Comparison of ENCODE assay signal across 8 cellular contexts in genomic region chr10:44801383-44802327, GRCh38.
DNase-seq lines count a peak whose midpoint lies in the region; ATAC-seq and TF ChIP-seq lines count a peak whose summit lies in the region.

No MANE protein-coding gene starts in this region.

- H3K36me3 Mint-ChIP-seq in nephron progenitor cell (ENCODE audit: low read depth): no peaks in the 10 kb centered on the region

- no peaks in the 10 kb centered on the region for H3K9me3 Mint-ChIP-seq in nephron progenitor cell

- H4K20me1 ChIP-seq in hepatocyte (ENCODE audit: insufficient read depth, poor library complexity, severe bottlenecking): no peaks in the 10 kb centered on the region

- no peak overlapping the region for H3K27ac Mint-ChIP-seq in nephron progenitor cell

- H3K4me3 Mint-ChIP-seq in nephron progenitor cell: no peak overlapping the region

- H2AFZ ChIP-seq in hepatocyte: no peak overlapping the region

- H3K4me1 ChIP-seq in adrenal gland (replicated peaks in 1 of 2): peaks cover 0 to 14% of the 10 kb centered on the region in 2 donors
- no peaks in the 10 kb centered on the region for H3K4me1 ChIP-seq in hepatocyte (ENCODE audit: insufficient read depth)
- H3K4me1 ChIP-seq in vagina: peaks cover 3% of the 10 kb centered on the region

- H3K27me3 Mint-ChIP-seq in nephron progenitor cell (ENCODE audit: low read depth, poor library complexity): peaks cover 13% of the 10 kb centered on the region

- no peak for ATAC-seq in GM18861 (IDR thresholded peaks at IDR 0.05; ENCODE audit: unreplicated experiment)

- H3K27me3 ChIP-seq in adrenal gland: no peaks in the 10 kb centered on the region
- no peaks in the 10 kb centered on the region for H3K27me3 ChIP-seq in hepatocyte
- H3K27me3 ChIP-seq in vagina: no peaks in the 10 kb centered on the region

- no peak overlapping the region for H3K4me2 ChIP-seq in hepatocyte

- WGBS in adrenal gland, 4 donors: 54 to 66% (median 58%) methylated on average over 5 to 6 of the region's 6 CpGs
- 68% methylated on average over 6 of the region's 6 CpGs for WGBS in hepatocyte (ENCODE audit: low lambda C conversion rate, missing lambda C conversion rate)

- no peaks in the 10 kb centered on the region for H3K9me2 ChIP-seq in hepatocyte (replicated peaks; ENCODE audit: insufficient read depth)

- H3K36me3 ChIP-seq in adrenal gland (replicated peaks in 1 of 2) (no peaks in the 10 kb centered on the region), hepatocyte (replicated peaks; ENCODE audit: insufficient read depth, low read depth) (no peaks in the 10 kb centered on the region), vagina (no peaks in the 10 kb centered on the region)

- TF ChIP-seq POLR2A in adrenal gland (IDR thresholded peaks at IDR 0.05) (no peak), vagina (IDR thresholded peaks at IDR 0.05) (no peak)

- no peaks in the 10 kb centered on the region for H3K9me3 ChIP-seq in adrenal gland (replicated peaks in 1 of 3)
- H3K9me3 ChIP-seq in hepatocyte (ENCODE audit: low read depth): no peaks in the 10 kb centered on the region
- H3K9me3 ChIP-seq in vagina: no peaks in the 10 kb centered on the region

- H3K4me3 ChIP-seq in adrenal gland (no peak overlapping the region), hepatocyte (no peak overlapping the region), vagina (no peak overlapping the region)

- peaks cover 28% of the 10 kb centered on the region for H3K4me1 Mint-ChIP-seq in nephron progenitor cell

- no peaks in the 10 kb centered on the region for H3K79me2 ChIP-seq in hepatocyte

- TF ChIP-seq CTCF in adrenal gland (IDR thresholded peaks at IDR 0.05): no peak
- no peak for TF ChIP-seq CTCF in hepatocyte (IDR thresholded peaks at IDR 0.05; ENCODE audit: poor library complexity)
- TF ChIP-seq CTCF in vagina (IDR thresholded peaks at IDR 0.05): no peak
- no peak for TF ChIP-seq CTCF in nephron progenitor cell (IDR thresholded peaks at IDR 0.05)

- intact Hi-C loops in adrenal gland (cut with DNase I) (no loop called here), vagina (cut with DNase I) (no loop called here)

- DNase-seq in NCI-H1417 (lab: John Stamatoyannopoulos, UW) (peak; percentile 10 to 46 (median 36)), NCI-H1417 treated with DMSO at 0.1 percent for 48 hours (lab: John Stamatoyannopoulos, UW) (no peak), adrenal gland (peak; percentile 90 to 98 (median 97)), hepatocyte (ENCODE audit: low spot score) (peak; percentile 48), ureter (ENCODE audit: low spot score) (peak; percentile 87), vagina (ENCODE audit: extremely low spot score in 2 of 2) (no peak), nephron progenitor cell (no peak)

- H3K27ac ChIP-seq in adrenal gland: no peak overlapping the region
- H3K27ac ChIP-seq in hepatocyte: no peak overlapping the region
- H3K27ac ChIP-seq in vagina: no peak overlapping the region

Comparison
In these comparisons a context has a peak if more than half of its experiments do, and no peak if none do; other contexts are left out.
1. DNase-seq: peak in NCI-H1417 (3 of 3), adrenal gland (7 of 7), hepatocyte (single experiment) and ureter (single experiment); none in NCI-H1417 treated with DMSO at 0.1 percent for 48 hours (single experiment), vagina (0 of 2) and nephron progenitor cell (single experiment).